In genomic region chrX:105972690-105973386, GRCh38 we compare ENCODE assay signal across 21 cellular contexts.
"Had no signal": no experiment of that assay in that cellular context is flagged by ENCODE, and none has a peak within 500 bp of the region (broad histone marks: within the 10 kb centered on the region; RNA-seq: fewer than 3 reads in every experiment).

No MANE protein-coding gene starts in this region.

- ATAC-seq: activated naive CD4-positive, alpha-beta T cell treated with anti-CD3 and anti-CD28 coated beads, Interleukin-2, amount 50 U/mL, for 72 hours; effector memory CD8-positive, alpha-beta T cell; lower lobe of right lung; SK-N-SH treated with all-trans-retinoic acid at 6 μM for 48 hours; stimulated activated naive B cell treated with anti-CD40 and anti-IgM and Interleukin-4, amounts not matched to agents 10 μg/mL and 1 μg/mL and 100 μg/mL, for 72 hours; T-helper 17 cell had no signal

- H3K4me3 ChIP-seq: coronary artery, lower lobe of right lung, sigmoid colon, smooth muscle cell, suprapubic skin, tibial artery had no signal

- H3K36me3 Mint-ChIP-seq: activated CD4-positive, alpha-beta memory T cell treated with anti-CD3 and anti-CD28 coated beads for 36 hours; activated naive CD4-positive, alpha-beta T cell treated with anti-CD3 and anti-CD28 coated beads, Interleukin-2, amount 50 U/mL, for 72 hours; stimulated activated naive B cell treated with anti-CD40 and anti-IgM and Interleukin-4, amounts not matched to agents 10 μg/mL and 1 μg/mL and 100 μg/mL, for 72 hours had no signal

- H3K9me3 ChIP-seq: lower lobe of right lung, sigmoid colon, suprapubic skin had no signal

- H3K4me1 ChIP-seq: lower lobe of right lung, sigmoid colon, suprapubic skin, tibial artery had no signal

- DNase-seq: activated CD4-positive, alpha-beta memory T cell treated with anti-CD3 and anti-CD28 coated beads for 36 hours; activated CD4-positive, alpha-beta T cell treated with anti-CD3 and anti-CD28 coated beads, Interleukin-2, amount 10 ng/mL, durations not matched to agents 24 days and 14 days; activated CD4-positive, CD25-positive, alpha-beta regulatory T cell treated with anti-CD3 and anti-CD28 coated beads, Interleukin-2, amount 50 U/mL, for 72 hours; activated CD8-positive, alpha-beta memory T cell treated with anti-CD3 and anti-CD28 coated beads, Interleukin-2, amount 50 U/mL, for 4 hours; activated T-cell treated with anti-CD3 and anti-CD28 coated beads, Interleukin-2, amount 50 U/mL, for 1 hour; effector memory CD8-positive, alpha-beta T cell; lower lobe of right lung; mesenchymal stem cell; sigmoid colon; stimulated activated CD4-positive, alpha-beta T cell treated with anti-CD3 and anti-CD28 coated beads, Interleukin-1b, Interleukin-23, amount 100 ng/mL, for 48 hours; stimulated activated naive B cell treated with anti-CD40 and anti-IgM and Interleukin-4, amounts not matched to agents 10 μg/mL and 1 μg/mL and 100 μg/mL, for 72 hours; T-helper 17 cell; T1000; tibial artery had no signal

- H3K36me3 ChIP-seq: lower lobe of right lung, sigmoid colon, suprapubic skin, tibial artery had no signal

- H3K27ac Mint-ChIP-seq: activated CD4-positive, alpha-beta memory T cell treated with anti-CD3 and anti-CD28 coated beads for 36 hours; activated CD4-positive, alpha-beta T cell treated with anti-CD3 and anti-CD28 coated beads, Interleukin-2, amount 10 ng/mL, durations not matched to agents 24 days and 14 days; activated naive CD4-positive, alpha-beta T cell treated with anti-CD3 and anti-CD28 coated beads, Interleukin-2, amount 50 U/mL, for 72 hours; effector memory CD8-positive, alpha-beta T cell; stimulated activated naive B cell treated with anti-CD40 and anti-IgM and Interleukin-4, amounts not matched to agents 10 μg/mL and 1 μg/mL and 100 μg/mL, for 72 hours; T-helper 17 cell had no signal

- H3K27me3 Mint-ChIP-seq: activated CD4-positive, alpha-beta memory T cell treated with anti-CD3 and anti-CD28 coated beads for 36 hours; activated CD4-positive, alpha-beta T cell treated with anti-CD3 and anti-CD28 coated beads, Interleukin-2, amount 10 ng/mL, durations not matched to agents 24 days and 14 days; central memory CD8-positive, alpha-beta T cell; effector memory CD8-positive, alpha-beta T cell; stimulated activated naive B cell treated with anti-CD40 and anti-IgM and Interleukin-4, amounts not matched to agents 10 μg/mL and 1 μg/mL and 100 μg/mL, for 72 hours; T-helper 17 cell had no signal

- H3K4me3 Mint-ChIP-seq: activated CD4-positive, alpha-beta memory T cell treated with anti-CD3 and anti-CD28 coated beads for 36 hours; activated CD4-positive, alpha-beta T cell treated with anti-CD3 and anti-CD28 coated beads, Interleukin-2, amount 10 ng/mL, durations not matched to agents 24 days and 14 days; central memory CD8-positive, alpha-beta T cell; effector memory CD8-positive, alpha-beta T cell; nephron; stimulated activated naive B cell treated with anti-CD40 and anti-IgM and Interleukin-4, amounts not matched to agents 10 μg/mL and 1 μg/mL and 100 μg/mL, for 72 hours; T-helper 17 cell had no signal

- H3K4me1 Mint-ChIP-seq: activated CD4-positive, alpha-beta T cell treated with anti-CD3 and anti-CD28 coated beads, Interleukin-2, amount 10 ng/mL, durations not matched to agents 24 days and 14 days; central memory CD8-positive, alpha-beta T cell; nephron; stimulated activated naive B cell treated with anti-CD40 and anti-IgM and Interleukin-4, amounts not matched to agents 10 μg/mL and 1 μg/mL and 100 μg/mL, for 72 hours; T-helper 17 cell had no signal

- H3K9me3 Mint-ChIP-seq: activated CD4-positive, alpha-beta memory T cell treated with anti-CD3 and anti-CD28 coated beads for 36 hours had no signal
